Comparison of ENCODE assay signal across 1 cellular context in genomic region chr15:44711356-44712107, GRCh38.
TF ChIP-seq lines count a peak whose summit lies in the region.

Gene B2M, plus strand, starts transcription at chr15:44711517. Its CDS starts 30 bp downstream, at chr15:44711547.

TF ChIP-seq in HepG2, 621 proteins besides CTCF, POLR2A, EP300 and RAD21 (continued from another document and continues in another):
- TF ChIP-seq ZNF503 (CRISPR knock-in tag; IDR thresholded peaks at IDR 0.05) (no peak), SOX6 (IDR thresholded peaks at IDR 0.05) (no peak), SOX6 (CRISPR knock-in tag; IDR thresholded peaks at IDR 0.05) (peak; percentile 24; the same call in 1 of the 2 replicates), AFF4 (CRISPR knock-in tag; IDR thresholded peaks at IDR 0.05) (peak; percentile 22; the same call in 1 of the 2 replicates), REST (IDR thresholded peaks at IDR 0.05; ENCODE audit: borderline replicate concordance in 1 of 2, low read depth in 1 of 2, low read length in 2 of 2) (peak in 1 of 2 experiments; percentile 68; a peak in 1 of 4 replicates), ZNF879 (CRISPR knock-in tag; IDR thresholded peaks at IDR 0.05) (peak; percentile 90), ELF4 (CRISPR knock-in tag; IDR thresholded peaks at IDR 0.05; ENCODE audit: borderline replicate concordance) (peak; percentile 46; the same call in 1 of the 2 replicates), PTBP1 (IDR thresholded peaks at IDR 0.05; ENCODE audit: low read depth, low read length, poor library complexity, severe bottlenecking) (no peak), ZNF543 (CRISPR knock-in tag; IDR thresholded peaks at IDR 0.05) (no peak), DDIT3 (CRISPR knock-in tag; IDR thresholded peaks at IDR 0.05) (no peak), TMF1 (CRISPR knock-in tag; IDR thresholded peaks at IDR 0.05; ENCODE audit: low read depth) (peak; percentile 60; the same call in 1 of the 2 replicates), ZNF776 (CRISPR knock-in tag; IDR thresholded peaks at IDR 0.05) (peak; percentile 29; the same call in 1 of the 2 replicates), ZNF510 (CRISPR knock-in tag; IDR thresholded peaks at IDR 0.05; ENCODE audit: low read depth) (0 out of 2 replicates have a peak, but pooled peaks have one; percentile 25), ZNF350 (CRISPR knock-in tag; IDR thresholded peaks at IDR 0.05; ENCODE audit: borderline replicate concordance, low read depth) (peak; percentile 51; the same call in 1 of the 2 replicates), MTA1 (CRISPR knock-in tag; IDR thresholded peaks at IDR 0.05; ENCODE audit: borderline replicate concordance) (peak; percentile 42; the same call in 1 of the 2 replicates), ZNF800 (CRISPR knock-in tag; IDR thresholded peaks at IDR 0.05) (peak; percentile 81; the same call in 1 of the 2 replicates), MLX (CRISPR knock-in tag; IDR thresholded peaks at IDR 0.05) (0 out of 2 replicates have a peak, but pooled peaks have one; percentile 30), ZFP36L2 (CRISPR knock-in tag; IDR thresholded peaks at IDR 0.05) (no peak), JARID2 (CRISPR knock-in tag; IDR thresholded peaks at IDR 0.05; ENCODE audit: insufficient replicate concordance) (no peak), ZNF225 (CRISPR knock-in tag; IDR thresholded peaks at IDR 0.05) (peak; percentile 59; the same call in 1 of the 2 replicates), SP4 (CRISPR knock-in tag; IDR thresholded peaks at IDR 0.05) (no peak), SALL1 (CRISPR knock-in tag; IDR thresholded peaks at IDR 0.05) (peak; percentile 67), NFATC3 (CRISPR knock-in tag; IDR thresholded peaks at IDR 0.05) (no peak), SPEN (CRISPR knock-in tag; IDR thresholded peaks at IDR 0.05; ENCODE audit: low read depth) (peak; percentile 50; the same call in 1 of the 2 replicates), ZHX1 (CRISPR knock-in tag; IDR thresholded peaks at IDR 0.05; ENCODE audit: low read depth) (no peak), ZC3H4 (CRISPR knock-in tag; IDR thresholded peaks at IDR 0.05; ENCODE audit: borderline replicate concordance) (no peak), ZNF703 (CRISPR knock-in tag; IDR thresholded peaks at IDR 0.05; ENCODE audit: borderline replicate concordance) (0 out of 2 replicates have a peak, but pooled peaks have one; percentile 60), NR2C2 (CRISPR knock-in tag; IDR thresholded peaks at IDR 0.05; ENCODE audit: borderline replicate concordance) (0 out of 2 replicates have a peak, but pooled peaks have one; percentile 12), ZNF781 (CRISPR knock-in tag; IDR thresholded peaks at IDR 0.05; ENCODE audit: borderline replicate concordance, not compliant biosample characterization) (peak; percentile 79), NFIC (IDR thresholded peaks at IDR 0.05; ENCODE audit: low read length) (no peak), ZNF496 (CRISPR knock-in tag; IDR thresholded peaks at IDR 0.05; ENCODE audit: insufficient replicate concordance) (no peak), ZNF589 (CRISPR knock-in tag; conservative IDR thresholded peaks at IDR 0.05) (no peak), ZNF841 (CRISPR knock-in tag; IDR thresholded peaks at IDR 0.05; ENCODE audit: borderline replicate concordance) (no peak), BCLAF1 (IDR thresholded peaks at IDR 0.05) (no peak), ZMYM3 (CRISPR knock-in tag; IDR thresholded peaks at IDR 0.05) (no peak), ZNF569 (CRISPR knock-in tag; IDR thresholded peaks at IDR 0.05; ENCODE audit: borderline replicate concordance) (no peak), DBP (CRISPR knock-in tag; IDR thresholded peaks at IDR 0.05; ENCODE audit: not compliant biosample characterization) (no peak), TRIM24 (CRISPR knock-in tag; IDR thresholded peaks at IDR 0.05) (no peak), DNMT1 (CRISPR knock-in tag; IDR thresholded peaks at IDR 0.05) (no peak), KLF13 (CRISPR knock-in tag; IDR thresholded peaks at IDR 0.05) (no peak), TERF1 (CRISPR knock-in tag; IDR thresholded peaks at IDR 0.05) (no peak)
